Comparison of ENCODE assay signal across 7 cellular contexts in genomic region chr2:72555943-72556342, GRCh38.
"Had no signal": no experiment of that assay in that cellular context is flagged by ENCODE, and none has a peak within 500 bp of the region (broad histone marks: within the 10 kb centered on the region; RNA-seq: fewer than 3 reads in every experiment).

No MANE protein-coding gene starts in this region.

- H3K4me3 ChIP-seq: GM12878 had no signal

- DNase-seq: GDM1, GF-D8 had no signal

- FAIRE-seq: GM12878, GM12891, GM12892, GM18507, GM19239 had no signal

- ATAC-seq: GM12878 had no signal
